In genomic region chr10:72315611-72316385, GRCh38 we compare ENCODE assay signal across 1 cellular context.
TF ChIP-seq lines count a peak whose summit lies in the region.

No MANE protein-coding gene starts in this region.

TF ChIP-seq in HepG2, 621 proteins besides CTCF, POLR2A, EP300 and RAD21:
- peak; percentile 7; the same call in 1 of the 2 replicates for TF ChIP-seq FOSL2 (CRISPR knock-in tag; IDR thresholded peaks at IDR 0.05)
- TF ChIP-seq NCOA5 (CRISPR knock-in tag; IDR thresholded peaks at IDR 0.05): no peak
- TF ChIP-seq ZSCAN5A (CRISPR knock-in tag; IDR thresholded peaks at IDR 0.05; ENCODE audit: borderline replicate concordance): no peak
- 0 out of 2 replicates have a peak, but pooled peaks have one; percentile 13 for TF ChIP-seq SAP130 (CRISPR knock-in tag; IDR thresholded peaks at IDR 0.05; ENCODE audit: low read depth)
- no peak for TF ChIP-seq FOXK1 (CRISPR knock-in tag; IDR thresholded peaks at IDR 0.05; ENCODE audit: borderline replicate concordance, low read depth)
- no peak for TF ChIP-seq CHD4 (IDR thresholded peaks at IDR 0.05; ENCODE audit: borderline replicate concordance, low read length)
- no peak for TF ChIP-seq ZKSCAN8 (CRISPR knock-in tag; IDR thresholded peaks at IDR 0.05; ENCODE audit: borderline replicate concordance)
- 0 out of 2 replicates have a peak, but pooled peaks have one; percentile 25 for TF ChIP-seq SALL1 (CRISPR knock-in tag; IDR thresholded peaks at IDR 0.05)
- no peak for TF ChIP-seq KLF9 (CRISPR knock-in tag; IDR thresholded peaks at IDR 0.05; ENCODE audit: low read depth)
- no peak for TF ChIP-seq RNF219 (CRISPR knock-in tag; IDR thresholded peaks at IDR 0.05)
